Comparison of ENCODE assay signal across 1 cellular context in the genomic region with DNA sequence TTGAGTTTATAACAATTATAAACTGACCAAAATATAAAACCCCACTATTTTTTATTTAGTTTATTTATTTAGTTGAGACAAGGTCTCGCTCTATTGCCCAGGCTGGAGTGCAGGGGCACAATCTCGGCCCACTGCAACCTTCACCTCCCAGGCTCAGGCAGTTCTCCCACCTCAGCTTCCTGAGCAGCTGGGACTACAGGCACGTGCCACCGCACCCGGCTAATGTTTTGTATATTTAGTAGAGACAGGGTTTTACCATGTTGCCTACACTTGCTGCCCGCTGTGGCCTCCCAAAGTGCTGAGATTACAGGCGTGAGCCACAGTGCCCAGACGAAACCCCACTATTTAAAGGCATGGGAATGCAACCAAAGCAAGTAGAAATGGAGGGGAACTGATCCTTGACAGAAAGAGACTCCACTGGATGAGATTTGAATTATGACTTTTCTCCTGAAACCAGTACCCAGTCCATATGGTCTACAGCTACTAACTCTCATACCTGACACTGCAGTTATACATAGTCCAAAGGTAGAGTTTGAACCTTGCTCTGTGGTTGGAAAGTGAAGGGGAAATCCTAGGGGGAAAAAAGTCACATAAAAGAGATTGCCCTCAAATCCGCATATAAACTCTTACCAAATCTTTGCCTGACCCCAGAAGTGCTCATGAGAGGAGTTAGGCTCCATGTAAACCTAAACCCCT.
TF ChIP-seq lines count a peak whose summit lies in the region.

No MANE protein-coding gene starts in this region.

TF ChIP-seq in GM12878, 131 proteins besides CTCF, POLR2A, EP300 and RAD21:
- no peak for TF ChIP-seq RUNX3 (IDR thresholded peaks at IDR 0.05; ENCODE audit: low read length)
- TF ChIP-seq IKZF1 (conservative IDR thresholded peaks at IDR 0.05) = peak; percentile 30; the same call in 1 of the 2 replicates
- peak; percentile 47 to 83; a peak in 2 of 4 replicates for TF ChIP-seq BHLHE40 (IDR thresholded peaks at IDR 0.05; ENCODE audit: borderline replicate concordance in 1 of 2, low read depth in 2 of 2, low read length in 1 of 2)
